In genomic region chr4:1116837-1117236, GRCh38 we compare ENCODE assay signal across 19 cellular contexts. TPM values are rescaled to one million over a fixed set of nuclear protein-coding genes. Genes with fewer than 3 reads are reported as not detected.
A peak's percentile ranks its signal among the peaks of the same experiment; 100 is the strongest.
DNase-seq lines count a peak whose midpoint lies in the region; ATAC-seq and TF ChIP-seq lines count a peak whose summit lies in the region.
"Had no signal": no experiment of that assay in that cellular context is flagged by ENCODE, and none has a peak within 500 bp of the region (broad histone marks: within the 10 kb centered on the region; RNA-seq: fewer than 3 reads in every experiment).

No MANE protein-coding gene starts in this region.

- DNase-seq in HFFc6 (no peak), astrocyte of the cerebellum (ENCODE audit: low read depth) (peak; percentile 19), foreskin keratinocyte (no peak), renal cortical epithelial cell (ENCODE audit: low read depth) (peak; percentile 86), foreskin melanocyte (no peak), SHP77 treated with DMSO at 0.1 percent for 48 hours (lab: John Stamatoyannopoulos, UW) (no peak), RWPE1 (ENCODE audit: low spot score) (no peak)
- DNase-seq: activated CD4-positive, alpha-beta T cell treated with anti-CD3 and anti-CD28 coated beads for 4 hours; activated T-cell treated with anti-CD3 and anti-CD28 coated beads for 4 hours; CD4-positive, CD25-positive, alpha-beta regulatory T cell; DND-41; MV-4-11; small intestine; tibial artery had no signal

- CTCF ChIA-PET in RWPE1 (lab: Yijun Ruan, JAX) = no interaction called here

- TF ChIP-seq CTCF in HFFc6 (IDR thresholded peaks at IDR 0.05) (0 out of 2 replicates have a peak, but pooled peaks have one; percentile 14), astrocyte of the cerebellum (IDR thresholded peaks at IDR 0.05; ENCODE audit: low read depth, low read length, missing control alignments) (peak; percentile 31), foreskin keratinocyte (conservative IDR thresholded peaks at IDR 0.05) (peak; percentile 13), RWPE1 (conservative IDR thresholded peaks at IDR 0.05; ENCODE audit: low read depth) (no peak)

- no peak overlapping the region for H3K4me3 Mint-ChIP-seq in HFFc6
- H3K4me3 Mint-ChIP-seq: activated naive CD4-positive, alpha-beta T cell treated with anti-CD3 and anti-CD28 coated beads, Interleukin-2, amount 50 U/mL, for 24 hours; CD4-positive, CD25-positive, alpha-beta regulatory T cell; stimulated activated effector memory CD8-positive, alpha-beta T cell treated with anti-CD3 and anti-CD28 coated beads, Interleukin-12 subunit alpha, Interleukin-12 subunit beta, amount 100 ng/mL, for 72 hours; T-helper 2 cell treated with Interferon-gamma antibody and Interleukin-4, amounts not matched to agents 5 μg/mL and 100 μg/mL, for 36 hours had no signal

- no peak overlapping the region for H3K27ac Mint-ChIP-seq in HFFc6
- H3K27ac Mint-ChIP-seq: activated naive CD4-positive, alpha-beta T cell treated with anti-CD3 and anti-CD28 coated beads, Interleukin-2, amount 50 U/mL, for 24 hours; stimulated activated effector memory CD8-positive, alpha-beta T cell treated with anti-CD3 and anti-CD28 coated beads, Interleukin-12 subunit alpha, Interleukin-12 subunit beta, amount 100 ng/mL, for 72 hours; T-helper 2 cell treated with Interferon-gamma antibody and Interleukin-4, amounts not matched to agents 5 μg/mL and 100 μg/mL, for 36 hours had no signal

- no peak for ATAC-seq in foreskin keratinocyte
- ATAC-seq: Right ventricle myocardium inferior; stimulated activated effector memory CD8-positive, alpha-beta T cell treated with anti-CD3 and anti-CD28 coated beads, Interleukin-12 subunit alpha, Interleukin-12 subunit beta, amount 100 ng/mL, for 72 hours had no signal

- H3K27me3 ChIP-seq in foreskin keratinocyte = peaks cover 48% of the 10 kb centered on the region

- H3K4me1 ChIP-seq in foreskin keratinocyte = no peaks in the 10 kb centered on the region

- H3K27ac ChIP-seq in foreskin keratinocyte (no peak overlapping the region), RWPE1 (no peak overlapping the region)
- H3K27ac ChIP-seq: cardiac muscle cell, tibial artery had no signal

- H3K4me1 Mint-ChIP-seq in HFFc6 (ENCODE audit: low read depth) = no peaks in the 10 kb centered on the region

- H3K36me3 Mint-ChIP-seq in HFFc6 (ENCODE audit: low read depth) = no peaks in the 10 kb centered on the region
- H3K36me3 Mint-ChIP-seq: activated naive CD4-positive, alpha-beta T cell treated with anti-CD3 and anti-CD28 coated beads, Interleukin-2, amount 50 U/mL, for 24 hours; CD4-positive, CD25-positive, alpha-beta regulatory T cell; stimulated activated effector memory CD8-positive, alpha-beta T cell treated with anti-CD3 and anti-CD28 coated beads, Interleukin-12 subunit alpha, Interleukin-12 subunit beta, amount 100 ng/mL, for 72 hours had no signal

- POLR2A ChIA-PET in RWPE1 (lab: Yijun Ruan, JAX; ENCODE audit: low non-redundant PET) = no interaction called here

- no peak overlapping the region for H3K4me3 ChIP-seq in astrocyte of the cerebellum (ENCODE audit: low read depth, low read length)
- H3K4me3 ChIP-seq: cardiac muscle cell, tibial artery had no signal

- in situ Hi-C loops in astrocyte of the cerebellum (cut with HindIII; ENCODE audit: low sequenced_read_pairs) = no loop called here

- H3K27me3 Mint-ChIP-seq in HFFc6 (ENCODE audit: insufficient read depth) = peaks cover 21% of the 10 kb centered on the region

- no peaks in the 10 kb centered on the region for H3K9me3 Mint-ChIP-seq in HFFc6
- H3K9me3 Mint-ChIP-seq: activated naive CD4-positive, alpha-beta T cell treated with anti-CD3 and anti-CD28 coated beads, Interleukin-2, amount 50 U/mL, for 24 hours; CD4-positive, CD25-positive, alpha-beta regulatory T cell; stimulated activated effector memory CD8-positive, alpha-beta T cell treated with anti-CD3 and anti-CD28 coated beads, Interleukin-12 subunit alpha, Interleukin-12 subunit beta, amount 100 ng/mL, for 72 hours; T-helper 2 cell treated with Interferon-gamma antibody and Interleukin-4, amounts not matched to agents 5 μg/mL and 100 μg/mL, for 36 hours had no signal

RNA-seq across cellular contexts. Expression of gene RNF212, which starts 3.5 kb away (rescaled TPM):
- not detected for total RNA-seq in HFFc6 (2021; fragmentation: NEBNext Ultra II Directional; extraction: Animal tissue kit (Norgen Biotek cat#: 25700))
- total RNA-seq in foreskin keratinocyte (0.17 and 0.35 TPM in 2 replicates), renal cortical epithelial cell (0.52 and 8.8 TPM in 2 replicates)
- 0.28 and 0.37 TPM in 2 replicates for polyA plus RNA-seq in foreskin keratinocyte

RNA-seq across cellular contexts. Expression of gene SPON2, which starts 55.5 kb away (rescaled TPM):
- 10 to 100 TPM; 12.0 to 53.5 (median 48.2) TPM for total RNA-seq in HFFc6 (2021; fragmentation: NEBNext Ultra II Directional; extraction: Animal tissue kit (Norgen Biotek cat#: 25700))
- total RNA-seq in foreskin keratinocyte (0.32 and 0.65 TPM in 2 replicates), renal cortical epithelial cell (6.6 and 141 TPM in 2 replicates)
- polyA plus RNA-seq in foreskin keratinocyte = 0.12 and 0.41 TPM in 2 replicates

Comparison
In these comparisons a context has a peak if more than half of its experiments do, and no peak if none do; other contexts are left out.
1. DNase-seq: peak in astrocyte of the cerebellum (single experiment) and renal cortical epithelial cell (single experiment); none in HFFc6 (single experiment), foreskin keratinocyte (0 of 2), foreskin melanocyte (single experiment), SHP77 treated with DMSO at 0.1 percent for 48 hours (single experiment) and RWPE1 (single experiment).